Comparison of ENCODE assay signal across 27 cellular contexts in the genomic region with DNA sequence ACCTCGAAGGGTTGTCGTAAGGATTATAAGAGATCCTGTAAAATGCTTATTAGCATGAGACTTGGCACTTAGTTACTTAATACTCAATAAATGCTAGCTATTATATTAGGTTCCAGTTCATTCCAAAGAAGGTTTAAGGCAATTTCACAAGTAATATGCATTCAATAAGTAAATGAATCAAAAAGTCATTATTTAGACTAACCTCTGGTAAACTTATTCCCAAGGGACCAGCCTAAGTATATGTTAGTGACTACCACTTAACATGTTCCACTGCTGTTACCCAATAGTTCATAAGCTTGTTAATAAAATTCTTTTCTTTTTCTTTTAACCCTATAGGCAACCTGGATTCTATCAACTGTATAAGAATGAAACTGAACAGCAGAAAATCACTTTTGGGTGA. TPM values are rescaled to one million over a fixed set of nuclear protein-coding genes. Genes with fewer than 3 reads are reported as not detected.
A peak's percentile ranks its signal among the peaks of the same experiment; 100 is the strongest.
DNase-seq lines count a peak whose midpoint lies in the region; ATAC-seq and TF ChIP-seq lines count a peak whose summit lies in the region.
"Had no signal": no experiment of that assay in that cellular context is flagged by ENCODE, and none has a peak within 500 bp of the region (broad histone marks: within the 10 kb centered on the region; RNA-seq: fewer than 3 reads in every experiment).

No MANE protein-coding gene starts in this region.

- peak overlapping the region; percentile 72 for H3K27ac ChIP-seq in left ventricle myocardium inferior (replicated peaks)
- H3K27ac ChIP-seq: colonic mucosa, left lung, thoracic aorta, uterus had no signal

- H3K4me1 ChIP-seq in left ventricle myocardium inferior, result peaks cover 97% of the 10 kb centered on the region
- H3K4me1 ChIP-seq: colonic mucosa had no signal

- intact Hi-C loops in left ventricle myocardium inferior (cut with micrococcal nuclease) (no loop called here), left ventricle myocardium superior (cut with micrococcal nuclease) (no loop called here)

- ATAC-seq in left ventricle myocardium superior, result no peak
- no peak for ATAC-seq in HG02798 (IDR thresholded peaks at IDR 0.05; ENCODE audit: poor library complexity, unreplicated experiment)
- ATAC-seq: activated CD8-positive, alpha-beta T cell treated with anti-CD3 and anti-CD28 coated beads for 36 hours; HepG2; stimulated activated naive CD8-positive, alpha-beta T cell treated with anti-CD3 and anti-CD28 coated beads, Interleukin-15, amount 100 ng/mL, for 72 hours had no signal

- DNase-seq in left ventricle myocardium inferior, result no peak
- no peak for DNase-seq in left ventricle myocardium superior
- peak; percentile 12 for DNase-seq in OCI-M1 (lab: John Stamatoyannopoulos, UW)
- DNase-seq in fibroblast of mammary gland (ENCODE audit: low read depth), result peak; percentile 41
- DNase-seq in NCI-H2081 treated with DMSO at 0.1 percent for 48 hours (lab: John Stamatoyannopoulos, UW), result no peak
- DNase-seq in activated gamma-delta T cell treated with Interleukin-2 at 50 U/mL for 16 hours, result no peak
- DNase-seq: activated CD8-positive, alpha-beta T cell treated with anti-CD3 and anti-CD28 coated beads for 36 hours; amygdala; Caco-2; colonic mucosa; DMS79 treated with DMSO at 0.1 percent for 48 hours; effector CD4-positive, alpha-beta T cell; GDM1; head of caudate nucleus; islet precursor cell; Kasumi-1; left lung; NCI-H146; right cardiac atrium; Right ventricle myocardium superior; stimulated activated CD4-positive, alpha-beta T cell treated with anti-CD3 and anti-CD28 coated beads, Interleukin-2, amount 100 ng/mL, for 48 hours; stimulated activated naive CD8-positive, alpha-beta T cell treated with anti-CD3 and anti-CD28 coated beads, Interleukin-15, amount 100 ng/mL, for 72 hours; uterus had no signal

- no peaks in the 10 kb centered on the region for H3K9me3 ChIP-seq in left ventricle myocardium inferior (replicated peaks)
- H3K9me3 ChIP-seq: Caco-2, colonic mucosa, left lung, thoracic aorta, uterus had no signal

- H3K4me3 ChIP-seq in left ventricle myocardium inferior (no peak overlapping the region), fibroblast of mammary gland (ENCODE audit: control insufficient read depth, low read depth, low read length) (no peak overlapping the region)
- H3K4me3 ChIP-seq: cardiac muscle cell, colonic mucosa, left lung, thoracic aorta, uterus had no signal

- TF ChIP-seq CTCF in left ventricle myocardium inferior (IDR thresholded peaks at IDR 0.05; ENCODE audit: borderline replicate concordance) (no peak), fibroblast of mammary gland (conservative IDR thresholded peaks at IDR 0.05; ENCODE audit: control insufficient read depth, insufficient read depth, low read depth, low read length) (no peak)

- no peaks in the 10 kb centered on the region for H3K36me3 ChIP-seq in left ventricle myocardium inferior
- H3K36me3 ChIP-seq: cardiac muscle cell, colonic mucosa, left lung, thoracic aorta, uterus had no signal

- no peaks in the 10 kb centered on the region for H3K27me3 ChIP-seq in left ventricle myocardium inferior (ENCODE audit: low read depth)
- H3K27me3 ChIP-seq: cardiac muscle cell, colonic mucosa, left lung, uterus had no signal

RNA-seq across cellular contexts. Expression of gene PDCD10, which starts 5.1 kb away (rescaled TPM):
- total RNA-seq in left ventricle myocardium inferior (35.1 TPM), left ventricle myocardium superior (34.7 TPM)

RNA-seq across cellular contexts. Expression of gene SERPINI1, which starts 5.9 kb away (rescaled TPM):
- total RNA-seq in left ventricle myocardium inferior (10.6 TPM), left ventricle myocardium superior (5.1 TPM)

Comparison
In these comparisons a context has a peak if more than half of its experiments do, and no peak if none do; other contexts are left out.
1. DNase-seq: peak in OCI-M1 (single experiment) and fibroblast of mammary gland (single experiment); none in left ventricle myocardium inferior (single experiment), left ventricle myocardium superior (single experiment), NCI-H2081 treated with DMSO at 0.1 percent for 48 hours (single experiment) and activated gamma-delta T cell treated with Interleukin-2 at 50 U/mL for 16 hours (single experiment).